ENCODE assay signal across 8 cellular contexts in the genomic region with DNA sequence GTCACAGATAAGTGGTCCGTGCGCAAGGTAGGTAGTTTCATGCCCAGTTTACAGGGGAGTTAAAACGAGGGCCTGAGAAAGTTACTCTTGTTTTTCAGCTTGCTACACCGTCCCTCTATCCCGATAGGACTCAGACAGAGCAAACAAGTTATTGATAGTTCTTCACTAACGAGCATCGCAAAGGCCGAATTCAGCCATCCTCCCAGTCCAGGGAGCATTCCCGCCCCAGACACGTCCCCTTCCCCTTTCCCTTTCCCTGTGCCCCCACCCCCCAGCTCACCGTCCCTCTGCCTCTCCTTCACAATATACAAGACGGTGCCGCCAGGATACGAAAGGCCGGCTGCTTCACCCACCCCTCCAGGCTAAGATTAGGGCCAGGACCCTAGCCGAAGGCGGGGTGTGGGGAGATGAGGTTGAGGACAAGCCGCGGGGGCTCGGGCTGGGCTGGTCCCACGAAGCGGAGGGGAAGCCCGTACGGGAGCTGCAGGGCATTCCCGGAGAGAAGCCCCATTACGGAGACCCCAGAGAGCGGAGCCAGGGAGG. TPM values are rescaled to one million over a fixed set of nuclear protein-coding genes. Genes with fewer than 3 reads are reported as not detected.
DNase-seq lines count a peak whose midpoint lies in the region; ATAC-seq and TF ChIP-seq lines count a peak whose summit lies in the region.

No MANE protein-coding gene starts in this region.

- no peaks in the 10 kb centered on the region for H3K27me3 ChIP-seq in Peyer's patch

- CTCF ChIA-PET in activated naive CD4-positive, alpha-beta T cell treated with anti-CD3 and anti-CD28 coated beads for 36 hours (lab: Charles Lee): interaction anchor here (0.6 to 1.6 kb wide), 4 partner anchors 25 to 321 kb away, joined by 3 to 5 read pairs (median 3); no protein-coding TSS in a partner anchor

- intact Hi-C loops in activated naive CD4-positive, alpha-beta T cell treated with anti-CD3 and anti-CD28 coated beads for 36 hours (cut with micrococcal nuclease): loop anchor here (1.0 to 5.0 kb wide), 7 partner anchors 28 to 839 kb away; a partner anchor contains a TSS

- H3K4me3 Mint-ChIP-seq in activated naive CD4-positive, alpha-beta T cell treated with anti-CD3 and anti-CD28 coated beads for 36 hours: peak overlapping the region; percentile 99
- peak overlapping the region; percentile 97 for H3K4me3 Mint-ChIP-seq in endothelial cell (ENCODE audit: unreplicated experiment)
- peak overlapping the region; percentile 96 to 99 (median 98) for H3K4me3 Mint-ChIP-seq in naive B cell

- ATAC-seq in naive B cell (ENCODE audit: low read depth in 2 of 2): peak in 1 of 2 donors; percentile 0

- peaks cover 19% of the 10 kb centered on the region for H3K36me3 Mint-ChIP-seq in activated naive CD4-positive, alpha-beta T cell treated with anti-CD3 and anti-CD28 coated beads for 36 hours (ENCODE audit: low read depth)
- peaks cover 14% of the 10 kb centered on the region for H3K36me3 Mint-ChIP-seq in endothelial cell (ENCODE audit: low read depth, unreplicated experiment)
- H3K36me3 Mint-ChIP-seq in naive B cell: peaks cover 8 to 11% of the 10 kb centered on the region in 2 donors

- no peaks in the 10 kb centered on the region for H3K27me3 Mint-ChIP-seq in activated naive CD4-positive, alpha-beta T cell treated with anti-CD3 and anti-CD28 coated beads for 36 hours (ENCODE audit: low read depth)
- H3K27me3 Mint-ChIP-seq in endothelial cell (ENCODE audit: unreplicated experiment) (peaks cover 5% of the 10 kb centered on the region), naive B cell (no peaks in the 10 kb centered on the region)

- H3K4me1 ChIP-seq in Peyer's patch: peaks cover 0 to 25% (median 12%) of the 10 kb centered on the region in 4 donors

- DNase-seq in activated naive CD4-positive, alpha-beta T cell treated with anti-CD3 and anti-CD28 coated beads for 36 hours: peak; percentile 31
- DNase-seq in activated naive CD4-positive, alpha-beta T cell treated with Interleukin-2 at 50 U/mL for 16 hours: no peak
- DNase-seq in Peyer's patch: peak in 2 of 3 donors; percentile 35 to 59
- DNase-seq in endothelial cell (ENCODE audit: low spot score): peak; percentile 26
- DNase-seq in naive B cell: no peak
- DNase-seq in epidermal melanocyte (ENCODE audit: insufficient read length, low spot score): no peak
- DNase-seq in NCI-H345 (lab: John Stamatoyannopoulos, UW): no peak
- DNase-seq in activated CD4-positive, CD25-positive, alpha-beta regulatory T cell (lab: John Stamatoyannopoulos, UW): no peak

- peak overlapping the region; percentile 91 for H3K27ac Mint-ChIP-seq in activated naive CD4-positive, alpha-beta T cell treated with anti-CD3 and anti-CD28 coated beads for 36 hours
- H3K27ac Mint-ChIP-seq in endothelial cell (ENCODE audit: unreplicated experiment) (peak overlapping the region; percentile 61), naive B cell (peak overlapping the region; percentile 86 to 98 (median 96))

- no peak for TF ChIP-seq CTCF in Peyer's patch (IDR thresholded peaks at IDR 0.05)
- no peak for TF ChIP-seq CTCF in endothelial cell (IDR thresholded peaks at IDR 0.05; ENCODE audit: unreplicated experiment)

- peaks cover 32% of the 10 kb centered on the region for H3K4me1 Mint-ChIP-seq in activated naive CD4-positive, alpha-beta T cell treated with anti-CD3 and anti-CD28 coated beads for 36 hours (ENCODE audit: low read depth)
- H3K4me1 Mint-ChIP-seq in endothelial cell (ENCODE audit: unreplicated experiment) (peaks cover 8% of the 10 kb centered on the region), naive B cell (peaks cover 23 to 44% (median 28%) of the 10 kb centered on the region in 3 donors)

- H3K36me3 ChIP-seq in Peyer's patch: peaks cover 0 to 19% (median 0%) of the 10 kb centered on the region in 3 donors

- peak overlapping the region; percentile 82 to 98 (median 90) for H3K4me3 ChIP-seq in Peyer's patch

- TF ChIP-seq POLR2A in Peyer's patch (IDR thresholded peaks at IDR 0.05): no peak

- peak overlapping the region; percentile 76 to 84 (median 79) for H3K27ac ChIP-seq in Peyer's patch

- H3K9me3 ChIP-seq in Peyer's patch: no peaks in the 10 kb centered on the region

- no peaks in the 10 kb centered on the region for H3K9me3 Mint-ChIP-seq in activated naive CD4-positive, alpha-beta T cell treated with anti-CD3 and anti-CD28 coated beads for 36 hours
- H3K9me3 Mint-ChIP-seq in endothelial cell (ENCODE audit: unreplicated experiment) (no peaks in the 10 kb centered on the region), naive B cell (no peaks in the 10 kb centered on the region)

RNA-seq across cellular contexts. Expression of a gene that starts 0.6 kb away (rescaled TPM):
- 10 to 100 TPM; 33.5 to 33.7 TPM for total RNA-seq in activated naive CD4-positive, alpha-beta T cell treated with anti-CD3 and anti-CD28 coated beads for 36 hours
- total RNA-seq in Peyer's patch (10 to 100 TPM; 77.6 to 96.5 (median 83.3) TPM), endothelial cell (ENCODE audit: unreplicated experiment) (122 TPM)
- 10 to 100 TPM; 46.8 to 56.4 (median 53.5) TPM for polyA plus RNA-seq in naive B cell (ENCODE audit: low read depth in 6 of 6)

RNA-seq across cellular contexts. Expression of a gene that starts 4.3 kb away (rescaled TPM):
- 1 to 10 TPM; 3.9 to 5.1 TPM for total RNA-seq in activated naive CD4-positive, alpha-beta T cell treated with anti-CD3 and anti-CD28 coated beads for 36 hours
- 1 to 10 TPM in 3 of 4 donors, under 1 TPM in 1; 0.53 to 6.2 (median 2.5) TPM for total RNA-seq in Peyer's patch
- total RNA-seq in endothelial cell (ENCODE audit: unreplicated experiment): 14.5 TPM
- 1 to 10 TPM; 1.8 to 4.1 (median 2.5) TPM for polyA plus RNA-seq in naive B cell (ENCODE audit: low read depth in 6 of 6)

RNA-seq across cellular contexts. Expression of a gene that starts 27.4 kb away (rescaled TPM):
- 10 to 100 TPM; 42.1 to 43.1 TPM for total RNA-seq in activated naive CD4-positive, alpha-beta T cell treated with anti-CD3 and anti-CD28 coated beads for 36 hours
- total RNA-seq in Peyer's patch (1 to 10 TPM; 7.5 to 8.4 (median 8.2) TPM), endothelial cell (ENCODE audit: unreplicated experiment) (11.9 TPM)
- 10 to 100 TPM; 15.9 to 39.6 (median 26.5) TPM for polyA plus RNA-seq in naive B cell (ENCODE audit: low read depth in 6 of 6)

RNA-seq across cellular contexts. Expression of a gene that starts 27.6 kb away (rescaled TPM):
- 100 to 1,000 TPM; 154 to 155 TPM for total RNA-seq in activated naive CD4-positive, alpha-beta T cell treated with anti-CD3 and anti-CD28 coated beads for 36 hours
- total RNA-seq in Peyer's patch: 100 to 1,000 TPM in 3 of 4 donors, 10 to 100 TPM in 1; 92.4 to 168 (median 140) TPM
- total RNA-seq in endothelial cell (ENCODE audit: unreplicated experiment): 88.3 TPM
- polyA plus RNA-seq in naive B cell (ENCODE audit: low read depth in 6 of 6): 100 to 1,000 TPM; 137 to 220 (median 172) TPM

RNA-seq across cellular contexts. Expression of a gene that starts 55.4 kb away (rescaled TPM):
- total RNA-seq in activated naive CD4-positive, alpha-beta T cell treated with anti-CD3 and anti-CD28 coated beads for 36 hours: 10 to 100 TPM; 51.1 to 53.9 TPM
- total RNA-seq in Peyer's patch (100 to 1,000 TPM in 3 of 4 donors, 10 to 100 TPM in 1; 87.5 to 211 (median 196) TPM), endothelial cell (ENCODE audit: unreplicated experiment) (35.2 TPM)
- polyA plus RNA-seq in naive B cell (ENCODE audit: low read depth in 6 of 6): 10 to 100 TPM; 42.3 to 64.4 (median 55.2) TPM

Comparison
In these comparisons a context has a peak if more than half of its experiments do, and no peak if none do; other contexts are left out.
1. DNase-seq: peak in activated naive CD4-positive, alpha-beta T cell treated with anti-CD3 and anti-CD28 coated beads for 36 hours (single experiment), Peyer's patch (2 of 3) and endothelial cell (single experiment); none in activated naive CD4-positive, alpha-beta T cell treated with Interleukin-2 at 50 U/mL for 16 hours (single experiment), naive B cell (single experiment), epidermal melanocyte (single experiment), NCI-H345 (single experiment) and activated CD4-positive, CD25-positive, alpha-beta regulatory T cell (0 of 4).
2. Peak in every context shown above with its lines, with median percentiles within 50 percentile points of each other: H3K27ac Mint-ChIP-seq and H3K4me3 Mint-ChIP-seq.